In the genomic region with DNA sequence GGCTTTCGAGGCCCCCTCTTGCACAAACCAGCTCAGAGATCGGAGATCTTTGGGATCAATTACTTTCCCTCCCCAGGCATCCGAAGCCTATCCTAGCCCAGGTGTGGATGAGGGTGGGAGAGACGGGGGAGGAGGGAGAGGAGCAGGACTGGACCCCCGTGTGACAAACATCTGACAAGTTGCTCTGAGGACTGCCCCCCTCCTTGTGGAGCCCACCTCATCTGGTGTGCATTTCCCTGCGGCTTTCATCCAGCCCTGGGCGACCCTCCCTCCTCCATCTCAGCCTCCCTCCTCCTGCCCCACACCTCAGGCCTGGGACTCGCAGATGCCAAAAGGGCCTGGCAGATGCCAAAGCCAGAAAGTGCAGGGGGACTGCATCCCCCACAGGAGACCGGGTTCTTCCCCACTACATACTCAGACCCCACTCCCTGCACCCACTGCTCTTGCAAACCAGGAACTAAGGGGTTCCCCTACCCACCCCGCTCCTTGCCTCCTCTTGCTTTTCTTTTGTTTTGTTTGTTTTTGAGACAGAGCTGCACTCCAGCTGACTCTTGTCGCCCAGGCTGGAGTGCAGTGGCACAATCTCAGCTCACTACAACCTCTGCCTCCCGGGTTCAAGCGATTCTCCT, we compare ENCODE assay signal across 18 cellular contexts. TPM values are rescaled to one million over a fixed set of nuclear protein-coding genes. Genes with fewer than 3 reads are reported as not detected.
DNase-seq lines count a peak whose midpoint lies in the region; ATAC-seq, FAIRE-seq and TF ChIP-seq lines count a peak whose summit lies in the region.
"Had no signal": no experiment of that assay in that cellular context is flagged by ENCODE, and none has a peak within 500 bp of the region (broad histone marks: within the 10 kb centered on the region; RNA-seq: fewer than 3 reads in every experiment).

No MANE protein-coding gene starts in this region.

- H3K56ac ChIP-seq in H1 (replicated peaks; ENCODE audit: insufficient read length, low read depth, low read length), result no peak overlapping the region

- H3K4me3 ChIP-seq in H1 (ENCODE audit: extremely low read depth in 1 of 4, insufficient read depth in 2 of 4, low read depth in 3 of 4, low read length in 4 of 4) (no peak overlapping the region), osteoblast (ENCODE audit: insufficient read depth, low read length) (no peak overlapping the region)
- H3K4me3 ChIP-seq: BLaER1 treated with 17β-estradiol and CSF1 and Interleukin-3, amounts not matched to agents 10 nM and 100 nM; GM12878; GM23248 had no signal

- no peak overlapping the region for H3K4ac ChIP-seq in H1 (replicated peaks; ENCODE audit: insufficient read length, low read depth, low read length)

- 0 out of 2 replicates have a peak overlapping the region, but pooled peaks have one; percentile 68 for H2BK12ac ChIP-seq in H1 (ENCODE audit: low read depth, low read length)

- H3K27ac ChIP-seq in H1 (ENCODE audit: low read depth, low read length) (no peak overlapping the region), osteoblast (ENCODE audit: low read depth, low read length) (no peak overlapping the region)
- H3K27ac ChIP-seq: BLaER1 treated with 17β-estradiol and CSF1 and Interleukin-3, amounts not matched to agents 10 nM and 100 nM; GM23248 had no signal

- no peak for TF ChIP-seq CTCF in H1 (IDR thresholded peaks at IDR 0.05; ENCODE audit: control extremely low read depth in 1 of 3, insufficient read depth in 1 of 3, low read depth in 1 of 3, low read length in 3 of 3)
- no peak for TF ChIP-seq CTCF in osteoblast (IDR thresholded peaks at IDR 0.05; ENCODE audit: extremely low read depth, low read depth, low read length)

- WGBS in H1 (ENCODE audit: extremely low coverage in 1 of 2, insufficient coverage in 1 of 2, insufficient read length in 1 of 2, insufficient replicate concordance in 2 of 2, low coverage in 1 of 2, low lambda C conversion rate in 2 of 2, missing lambda C conversion rate in 1 of 2), 2 experiments, result 59% methylated on average over 13 of the region's 13 CpGs; no CpG with 5 or more reads in 1 of the 2 experiments

- no peak overlapping the region for H3K9ac ChIP-seq in H1 (replicated peaks in 1 of 4; ENCODE audit: extremely low read depth in 1 of 4, low read depth in 3 of 4, low read length in 3 of 4)
- H3K9ac ChIP-seq: GM23248 had no signal

- TF ChIP-seq EP300 in H1 (IDR thresholded peaks at IDR 0.05; ENCODE audit: borderline replicate concordance in 1 of 2, low read depth in 2 of 2, low read length in 2 of 2), result no peak

- H3K9me3 ChIP-seq in H1 (ENCODE audit: insufficient read depth in 2 of 2, low read depth in 1 of 2, low read length in 1 of 2) (no peaks in the 10 kb centered on the region), osteoblast (ENCODE audit: low read depth, low read length) (no peaks in the 10 kb centered on the region)
- H3K9me3 ChIP-seq: BLaER1 treated with 17β-estradiol and CSF1 and Interleukin-3, amounts not matched to agents 10 nM and 100 nM had no signal

- H4K8ac ChIP-seq in H1 (ENCODE audit: extremely low read depth, insufficient read depth, low read length), result no peak overlapping the region

- H3K79me2 ChIP-seq in H1 (ENCODE audit: control insufficient read depth in 1 of 2, insufficient read depth in 2 of 2, low read length in 2 of 2), result no peaks in the 10 kb centered on the region
- H3K79me2 ChIP-seq in osteoblast (ENCODE audit: insufficient read depth, low read length), result no peaks in the 10 kb centered on the region

- H3K18ac ChIP-seq in H1 (ENCODE audit: extremely low read depth, low read length), result no peak overlapping the region; the same call in 1 of the 2 replicates

- no peak overlapping the region for H2BK120ac ChIP-seq in H1 (replicated peaks; ENCODE audit: low read depth, low read length)

- TF ChIP-seq RAD21 in H1 (IDR thresholded peaks at IDR 0.05 in 1 of 2, conservative IDR thresholded peaks at IDR 0.05 in 1 of 2; ENCODE audit: low read depth in 2 of 2, low read length in 2 of 2), result no peak

- DNase-seq in Right ventricle myocardium inferior (ENCODE audit: missing footprints), result peak; percentile 34
- DNase-seq in Right ventricle myocardium superior, result no peak
- no peak for DNase-seq in H1 (ENCODE audit: low read depth in 1 of 2, low spot score in 2 of 2)
- DNase-seq in osteoblast (ENCODE audit: insufficient read length, low spot score, missing footprints), result peak; percentile 81
- no peak for DNase-seq in anterior cingulate cortex (lab: John Stamatoyannopoulos, UW)
- DNase-seq in amygdala (lab: John Stamatoyannopoulos, UW), result no peak
- no peak for DNase-seq in NAMALWA (ENCODE audit: low spot score)
- DNase-seq: ACHN; CD4-positive, CD25-positive, alpha-beta regulatory T cell; DMS79; GM23248 had no signal

- H2BK20ac ChIP-seq in H1 (ENCODE audit: low read length), result peak overlapping the region; percentile 32; the same call in 1 of the 2 replicates

- CTCF ChIA-PET in H1 (lab: Charles Lee; ENCODE audit: partially characterized antibody), result interaction anchor here (0.6 to 4.0 kb wide), 7 partner anchors 9 to 499 kb away, joined by 3 to 19 read pairs (median 7); no protein-coding TSS in a partner anchor

- H2AK5ac ChIP-seq in H1 (ENCODE audit: low read depth, low read length), result no peak overlapping the region

- H3K4me2 ChIP-seq in H1 (ENCODE audit: insufficient read depth in 1 of 2, low read depth in 2 of 2, low read length in 2 of 2) (peak overlapping the region in 1 of 2 experiments; percentile 1; a peak in 1 of 4 replicates), osteoblast (ENCODE audit: insufficient read depth, low read length) (no peak overlapping the region)
- H3K4me2 ChIP-seq: BLaER1 treated with 17β-estradiol and CSF1 and Interleukin-3, amounts not matched to agents 10 nM and 100 nM had no signal

- no peaks in the 10 kb centered on the region for H3K79me1 ChIP-seq in H1 (ENCODE audit: low read depth, low read length)

- no peak for FAIRE-seq in H1 (lab: Jason Lieb, UNC)
- FAIRE-seq: GM12878, GM18507 had no signal

- H3K14ac ChIP-seq in H1 (ENCODE audit: insufficient read length), result no peak overlapping the region

- intact Hi-C loops in Right ventricle myocardium inferior (cut with DNase I) (no loop called here), Right ventricle myocardium superior (cut with DNase I) (no loop called here)

- H4K91ac ChIP-seq in H1 (replicated peaks; ENCODE audit: insufficient read length, low read length), result no peak overlapping the region

- no peak for ATAC-seq in Right ventricle myocardium inferior
- no peak for ATAC-seq in Right ventricle myocardium superior (ENCODE audit: poor library complexity)
- ATAC-seq: GM12878 had no signal

- H4K5ac ChIP-seq in H1 (ENCODE audit: insufficient read length, low read depth, low read length), result no peak overlapping the region

- TF ChIP-seq POLR2A in H1 (IDR thresholded peaks at IDR 0.05; ENCODE audit: control extremely low read depth in 1 of 2, low read depth in 2 of 2, low read length in 2 of 2), result no peak

- H2AFZ ChIP-seq in H1 (ENCODE audit: low read length), result no peak overlapping the region
- no peak overlapping the region for H2AFZ ChIP-seq in osteoblast (ENCODE audit: low read length)
- H2AFZ ChIP-seq: GM23248 had no signal

- H4K20me1 ChIP-seq in H1 (replicated peaks in 1 of 2; ENCODE audit: control insufficient read depth in 1 of 2, insufficient read depth in 2 of 2, low read length in 2 of 2) (peaks cover 4 to 9% of the 10 kb centered on the region in 2 experiments), osteoblast (ENCODE audit: insufficient read depth, low read length) (no peaks in the 10 kb centered on the region)

- H2BK15ac ChIP-seq in H1 (ENCODE audit: low read length), result 0 out of 2 replicates have a peak overlapping the region, but pooled peaks have one; percentile 29

- H3K4me1 ChIP-seq in H1 (replicated peaks in 1 of 4; ENCODE audit: control insufficient read depth in 3 of 4, insufficient read depth in 4 of 4, low read length in 3 of 4) (peaks cover 0 to 30% (median 18%) of the 10 kb centered on the region in 4 experiments; a peak in 6 of 7 replicates), osteoblast (ENCODE audit: insufficient read depth, low read length) (no peaks in the 10 kb centered on the region)
- H3K4me1 ChIP-seq: BLaER1 treated with 17β-estradiol and CSF1 and Interleukin-3, amounts not matched to agents 10 nM and 100 nM had no signal

- H3K23ac ChIP-seq in H1 (ENCODE audit: insufficient read length), result no peak overlapping the region

- peaks cover 30 to 55% (median 48%) of the 10 kb centered on the region in 4 experiments for H3K27me3 ChIP-seq in H1 (replicated peaks in 1 of 4; ENCODE audit: control insufficient read depth in 3 of 4, extremely low read depth in 1 of 4, insufficient read depth in 3 of 4, low read length in 3 of 4)
- H3K27me3 ChIP-seq in osteoblast (ENCODE audit: insufficient read depth, low read length), result peaks cover 45% of the 10 kb centered on the region

- H3K36me3 ChIP-seq in H1 (ENCODE audit: control insufficient read depth in 2 of 4, insufficient read depth in 4 of 4, low read length in 3 of 4), result peaks cover 0 to 7% (median 0%) of the 10 kb centered on the region in 4 experiments; a peak in 1 of 8 replicates
- no peaks in the 10 kb centered on the region for H3K36me3 ChIP-seq in osteoblast (ENCODE audit: insufficient read depth, low read length)
- H3K36me3 ChIP-seq: BLaER1 treated with 17β-estradiol and CSF1 and Interleukin-3, amounts not matched to agents 10 nM and 100 nM had no signal

- 0 out of 2 replicates have a peak overlapping the region, but pooled peaks have one; percentile 66 for H2BK5ac ChIP-seq in H1 (ENCODE audit: low read depth, low read length)

- POLR2A ChIA-PET in H1 (lab: Charles Lee; ENCODE audit: partially characterized antibody), result interaction anchor here (0.9 to 2.8 kb wide), 6 partner anchors 9 to 142 kb away, joined by 3 to 8 read pairs (median 5); a partner anchor contains a TSS

- H3K23me2 ChIP-seq in H1 (ENCODE audit: low read depth, low read length), result peaks cover 7% of the 10 kb centered on the region; the same call in 1 of the 2 replicates

RNA-seq across cellular contexts. Expression of a gene that starts 3.3 kb away (rescaled TPM):
- total RNA-seq in Right ventricle myocardium inferior, result not detected
- total RNA-seq in Right ventricle myocardium superior, result not detected
- total RNA-seq in H1 (2021; fragmentation: NEBNext Ultra II Directional; extraction: Animal tissue kit (Norgen Biotek cat#: 25700)), result 0.39 TPM in 1 of 2 replicates, not detected in the other
- polyA plus RNA-seq in H1 (2011; rRNA removed), result 0.36 and 0.63 TPM in 2 replicates
- polyA plus RNA-seq in H1 (2011; cell fraction: cytosol; rRNA removed), result 0.09 TPM
- 0.40 TPM for polyA plus RNA-seq in H1 (2011; cell fraction: nucleus; rRNA removed)
- 0.15 to 0.17 TPM in 2 of 4 replicates, not detected in the others for polyA plus RNA-seq in H1 (2012, experiment 1 of 2)
- polyA plus RNA-seq in H1 (2012, experiment 2 of 2), result not detected
- 0.26 TPM for polyA plus RNA-seq in H1 (2013, experiment 1 of 2)
- 0.18 TPM for polyA plus RNA-seq in H1 (2013, experiment 2 of 2)
- not detected in 2 replicates for polyA minus RNA-seq in H1 (2011; rRNA and poly(A)+ RNA removed)
- not detected for polyA minus RNA-seq in H1 (2011; cell fraction: cytosol; rRNA and poly(A)+ RNA removed)
- not detected for polyA minus RNA-seq in H1 (2011; cell fraction: nucleus; rRNA and poly(A)+ RNA removed)
- not detected in 2 replicates for total RNA-seq in osteoblast
- total RNA-seq: A172; CD4-positive, CD25-positive, alpha-beta regulatory T cell; GM12878; GM23248; H7 had no signal
- polyA plus RNA-seq: CD4-positive, CD25-positive, alpha-beta regulatory T cell; GM12878; GM23248; IgD-negative memory B cell had no signal

RNA-seq across cellular contexts. Expression of a gene that starts 28.1 kb away (rescaled TPM):
- 25.3 TPM for total RNA-seq in Right ventricle myocardium inferior
- total RNA-seq in Right ventricle myocardium superior, result 22.8 TPM
- total RNA-seq in H1 (2021; fragmentation: NEBNext Ultra II Directional; extraction: Animal tissue kit (Norgen Biotek cat#: 25700)), result 28.2 and 34.1 TPM in 2 replicates
- polyA plus RNA-seq in H1 (2011; rRNA removed), result 51.4 and 53.8 TPM in 2 replicates
- 42.6 TPM for polyA plus RNA-seq in H1 (2011; cell fraction: cytosol; rRNA removed)
- polyA plus RNA-seq in H1 (2011; cell fraction: nucleus; rRNA removed), result 40.0 TPM
- polyA plus RNA-seq in H1 (2012, experiment 1 of 2), result 21.6 to 38.9 TPM (median 38.0 TPM) in 4 replicates
- polyA plus RNA-seq in H1 (2012, experiment 2 of 2), result 60.9 TPM
- 27.6 TPM for polyA plus RNA-seq in H1 (2013, experiment 1 of 2)
- 28.2 TPM for polyA plus RNA-seq in H1 (2013, experiment 2 of 2)
- polyA minus RNA-seq in H1 (2011; rRNA and poly(A)+ RNA removed), result 29.0 and 33.9 TPM in 2 replicates
- 23.3 TPM for polyA minus RNA-seq in H1 (2011; cell fraction: cytosol; rRNA and poly(A)+ RNA removed)
- polyA minus RNA-seq in H1 (2011; cell fraction: nucleus; rRNA and poly(A)+ RNA removed), result 20.6 TPM
- total RNA-seq in osteoblast, result 16.2 and 18.1 TPM in 2 replicates

RNA-seq across cellular contexts. Expression of a gene that starts 39.6 kb away (rescaled TPM):
- 271 TPM for total RNA-seq in Right ventricle myocardium inferior
- 304 TPM for total RNA-seq in Right ventricle myocardium superior
- total RNA-seq in H1 (2021; fragmentation: NEBNext Ultra II Directional; extraction: Animal tissue kit (Norgen Biotek cat#: 25700)), result 0.19 and 0.39 TPM in 2 replicates
- 0.08 and 0.24 TPM in 2 replicates for polyA plus RNA-seq in H1 (2011; rRNA removed)
- 0.21 TPM for polyA plus RNA-seq in H1 (2011; cell fraction: cytosol; rRNA removed)
- 0.56 TPM for polyA plus RNA-seq in H1 (2011; cell fraction: nucleus; rRNA removed)
- 0.23 to 0.62 TPM (median 0.42 TPM) in 4 replicates for polyA plus RNA-seq in H1 (2012, experiment 1 of 2)
- polyA plus RNA-seq in H1 (2012, experiment 2 of 2), result 0.16 TPM
- polyA plus RNA-seq in H1 (2013, experiment 1 of 2), result 0.14 TPM
- 0.20 TPM for polyA plus RNA-seq in H1 (2013, experiment 2 of 2)
- 0.69 TPM in 1 of 2 replicates, not detected in the other for polyA minus RNA-seq in H1 (2011; rRNA and poly(A)+ RNA removed)
- not detected for polyA minus RNA-seq in H1 (2011; cell fraction: cytosol; rRNA and poly(A)+ RNA removed)
- polyA minus RNA-seq in H1 (2011; cell fraction: nucleus; rRNA and poly(A)+ RNA removed), result not detected
- total RNA-seq in osteoblast, result not detected in 2 replicates
- total RNA-seq: CD4-positive, CD25-positive, alpha-beta regulatory T cell; G401; GM12878; GM23248; H7 had no signal
- polyA plus RNA-seq: CD4-positive, CD25-positive, alpha-beta regulatory T cell; GM23248; IgD-negative memory B cell had no signal

RNA-seq across cellular contexts. Expression of a gene that starts 42.9 kb away (rescaled TPM):
- not detected for total RNA-seq in Right ventricle myocardium inferior
- total RNA-seq in Right ventricle myocardium superior, result not detected
- total RNA-seq in H1 (2021; fragmentation: NEBNext Ultra II Directional; extraction: Animal tissue kit (Norgen Biotek cat#: 25700)), result 0.99 and 1.1 TPM in 2 replicates
- polyA plus RNA-seq in H1 (2011; rRNA removed), result 0.60 and 0.63 TPM in 2 replicates
- 1.3 TPM for polyA plus RNA-seq in H1 (2011; cell fraction: cytosol; rRNA removed)
- polyA plus RNA-seq in H1 (2011; cell fraction: nucleus; rRNA removed), result 2.1 TPM
- polyA plus RNA-seq in H1 (2012, experiment 1 of 2), result 0.34 to 1.0 TPM (median 0.56 TPM) in 4 replicates
- 0.17 TPM for polyA plus RNA-seq in H1 (2012, experiment 2 of 2)
- polyA plus RNA-seq in H1 (2013, experiment 1 of 2), result 1.6 TPM
- 2.2 TPM for polyA plus RNA-seq in H1 (2013, experiment 2 of 2)
- 0.22 and 0.91 TPM in 2 replicates for polyA minus RNA-seq in H1 (2011; rRNA and poly(A)+ RNA removed)
- not detected for polyA minus RNA-seq in H1 (2011; cell fraction: cytosol; rRNA and poly(A)+ RNA removed)
- polyA minus RNA-seq in H1 (2011; cell fraction: nucleus; rRNA and poly(A)+ RNA removed), result 0.50 TPM
- not detected in 2 replicates for total RNA-seq in osteoblast
- total RNA-seq: CD4-positive, CD25-positive, alpha-beta regulatory T cell; GM23248 had no signal
- polyA plus RNA-seq: CD4-positive, CD25-positive, alpha-beta regulatory T cell; IgD-negative memory B cell had no signal

RNA-seq across cellular contexts. Expression of a gene that starts 44.5 kb away (rescaled TPM):
- total RNA-seq in Right ventricle myocardium inferior (737 TPM), Right ventricle myocardium superior (723 TPM), osteoblast (82.8 and 109 TPM in 2 replicates)
- total RNA-seq in H1 (2021; fragmentation: NEBNext Ultra II Directional; extraction: Animal tissue kit (Norgen Biotek cat#: 25700)), result 183 and 197 TPM in 2 replicates
- polyA plus RNA-seq in H1 (2011; rRNA removed), result 194 and 243 TPM in 2 replicates
- polyA plus RNA-seq in H1 (2011; cell fraction: cytosol; rRNA removed), result 282 TPM
- polyA plus RNA-seq in H1 (2011; cell fraction: nucleus; rRNA removed), result 327 TPM
- 205 to 282 TPM (median 263 TPM) in 4 replicates for polyA plus RNA-seq in H1 (2012, experiment 1 of 2)
- polyA plus RNA-seq in H1 (2012, experiment 2 of 2), result 290 TPM
- polyA plus RNA-seq in H1 (2013, experiment 1 of 2), result 222 TPM
- polyA plus RNA-seq in H1 (2013, experiment 2 of 2), result 218 TPM
- polyA minus RNA-seq in H1 (2011; rRNA and poly(A)+ RNA removed), result 58.5 and 93.0 TPM in 2 replicates
- 204 TPM for polyA minus RNA-seq in H1 (2011; cell fraction: cytosol; rRNA and poly(A)+ RNA removed)
- 64.0 TPM for polyA minus RNA-seq in H1 (2011; cell fraction: nucleus; rRNA and poly(A)+ RNA removed)

Comparison
In these comparisons a context has a peak if more than half of its experiments do, and no peak if none do; other contexts are left out.
1. DNase-seq: peak in Right ventricle myocardium inferior (single experiment) and osteoblast (single experiment); none in Right ventricle myocardium superior (single experiment), H1 (0 of 2), anterior cingulate cortex (0 of 58), amygdala (0 of 56) and NAMALWA (single experiment).
2. RNA of a gene that starts 39.6 kb away (total RNA-seq): 304 TPM in Right ventricle myocardium superior (single experiment) and 271 TPM in Right ventricle myocardium inferior (single experiment); 0.19 to 0.39 TPM in H1 and not detected in osteoblast; every median in the first group is over 100 times any median in the second.